Comparison of ENCODE assay signal across 19 cellular contexts in genomic region chr7:122416316-122416925, GRCh38.
A peak's percentile ranks its signal among the peaks of the same experiment; 100 is the strongest.
DNase-seq lines count a peak whose midpoint lies in the region; ATAC-seq and TF ChIP-seq lines count a peak whose summit lies in the region.
"Had no signal": no experiment of that assay in that cellular context is flagged by ENCODE, and none has a peak within 500 bp of the region (broad histone marks: within the 10 kb centered on the region; RNA-seq: fewer than 3 reads in every experiment).

No MANE protein-coding gene starts in this region.

- H3K9me3 ChIP-seq in neuronal stem cell (replicated peaks in 1 of 2; ENCODE audit: control insufficient read depth in 2 of 2, insufficient read depth in 1 of 2, low read depth in 1 of 2, low read length in 2 of 2), result no peaks in the 10 kb centered on the region
- H3K9me3 ChIP-seq: SJCRH30 had no signal

- no peak overlapping the region for H4K91ac ChIP-seq in neuronal stem cell (ENCODE audit: low read depth, low read length, poor library complexity)

- H2BK15ac ChIP-seq in neuronal stem cell (ENCODE audit: low read length), result no peak overlapping the region

- no peak overlapping the region for H2AFZ ChIP-seq in GM23338
- peak overlapping the region; percentile 43 for H2AFZ ChIP-seq in neuronal stem cell (ENCODE audit: low read length)

- H3K27ac Mint-ChIP-seq in GM23338, result peak overlapping the region; percentile 48; the same call in 1 of the 2 replicates
- H3K27ac Mint-ChIP-seq: CD4-positive, alpha-beta memory T cell had no signal

- TF ChIP-seq CTCF in GM23338 (conservative IDR thresholded peaks at IDR 0.05; ENCODE audit: low read depth in 2 of 2) (no peak), choroid plexus epithelial cell (conservative IDR thresholded peaks at IDR 0.05; ENCODE audit: low read depth, low read length) (no peak)

- H2AK5ac ChIP-seq in neuronal stem cell (ENCODE audit: low read depth, low read length), result no peak overlapping the region

- H3K27ac ChIP-seq in GM23338 (ENCODE audit: low read depth) (no peak overlapping the region), neuronal stem cell (replicated peaks; ENCODE audit: low read length) (no peak overlapping the region)
- H3K27ac ChIP-seq: RWPE1, SJCRH30 had no signal

- no peaks in the 10 kb centered on the region for H3K27me3 Mint-ChIP-seq in GM23338 (ENCODE audit: insufficient read depth, low read depth, poor library complexity)
- H3K27me3 Mint-ChIP-seq: CD4-positive, alpha-beta memory T cell had no signal

- no peak overlapping the region for H2BK12ac ChIP-seq in neuronal stem cell (ENCODE audit: low read length)

- H4K8ac ChIP-seq in neuronal stem cell (ENCODE audit: low read depth, low read length), result no peak overlapping the region

- H3K36me3 ChIP-seq in GM23338 (ENCODE audit: insufficient read depth) (no peaks in the 10 kb centered on the region), neuronal stem cell (replicated peaks in 1 of 2; ENCODE audit: control insufficient read depth in 2 of 2, insufficient read depth in 2 of 2, low read length in 2 of 2) (no peaks in the 10 kb centered on the region)
- H3K36me3 ChIP-seq: SJCRH30 had no signal

- H3K4me1 ChIP-seq in GM23338 (ENCODE audit: insufficient read depth) (peaks cover 19% of the 10 kb centered on the region; the same call in 1 of the 2 replicates), neuronal stem cell (ENCODE audit: control insufficient read depth in 2 of 2, insufficient read depth in 1 of 2, low read depth in 1 of 2, low read length in 2 of 2) (peaks cover 10 to 29% of the 10 kb centered on the region in 2 donors)
- H3K4me1 ChIP-seq: SJCRH30 had no signal

- H3K4me3 Mint-ChIP-seq in GM23338, result peak overlapping the region; percentile 15; the same call in 1 of the 3 replicates
- H3K4me3 Mint-ChIP-seq: CD4-positive, alpha-beta memory T cell had no signal

- no peak overlapping the region for H2BK5ac ChIP-seq in neuronal stem cell (ENCODE audit: low read length)

- no peaks in the 10 kb centered on the region for H3F3A ChIP-seq in GM23338 (replicated peaks; ENCODE audit: low read depth)

- no peaks in the 10 kb centered on the region for H3K9me3 Mint-ChIP-seq in GM23338

- no peaks in the 10 kb centered on the region for H3K9me2 ChIP-seq in GM23338 (ENCODE audit: insufficient read depth)

- no peaks in the 10 kb centered on the region for H3K79me1 ChIP-seq in neuronal stem cell (ENCODE audit: low read depth, low read length)

- no peak for DNase-seq in GM23338 (ENCODE audit: low spot score)
- peak; percentile 37 for DNase-seq in OCI-M1 (lab: John Stamatoyannopoulos, UW)
- peak; percentile 28 for DNase-seq in choroid plexus epithelial cell (ENCODE audit: low read depth)
- no peak for DNase-seq in neuronal stem cell (ENCODE audit: low spot score)
- no peak for DNase-seq in activated gamma-delta T cell treated with Interleukin-2 at 50 U/mL for 16 hours
- DNase-seq in activated T-cell treated with anti-CD3 and anti-CD28 coated beads, Interleukin-2, amount 50 U/mL, for 48 hours, result no peak
- DNase-seq: CD4-positive, alpha-beta memory T cell; Kasumi-1; NCI-H1105; NCI-H187; NCI-H2171 treated with DMSO at 0.1 percent for 48 hours; NCI-H510A; NCI-H774; PC-3; SJCRH30 had no signal

- H3K4me2 ChIP-seq in GM23338, result 0 out of 2 replicates have a peak overlapping the region, but pooled peaks have one; percentile 7
- H3K4me2 ChIP-seq in neuronal stem cell (ENCODE audit: insufficient read depth, low read length, poor library complexity, severe bottlenecking), result no peak overlapping the region

- H3K4me3 ChIP-seq in GM23338 (no peak overlapping the region), choroid plexus epithelial cell (ENCODE audit: low read depth, low read length) (no peak overlapping the region), neuronal stem cell (ENCODE audit: low read length in 2 of 2) (no peak overlapping the region)
- H3K4me3 ChIP-seq: SJCRH30 had no signal

- ATAC-seq in GM23338, result no peak; the same call in 1 of the 3 replicates
- ATAC-seq in HG03521 (IDR thresholded peaks at IDR 0.05; ENCODE audit: unreplicated experiment), result no peak
- ATAC-seq in HG03108 (IDR thresholded peaks at IDR 0.05; ENCODE audit: unreplicated experiment), result no peak
- ATAC-seq: HCT116, PC-3 had no signal

- no peak overlapping the region for H3K9ac ChIP-seq in neuronal stem cell (ENCODE audit: low read depth, low read length, poor library complexity)

- H4K20me1 ChIP-seq in GM23338 (replicated peaks; ENCODE audit: insufficient read depth), result no peaks in the 10 kb centered on the region

- H3K4me1 Mint-ChIP-seq in GM23338, result peaks cover 34% of the 10 kb centered on the region
- H3K4me1 Mint-ChIP-seq: CD4-positive, alpha-beta memory T cell had no signal

- no peak overlapping the region for H3K18ac ChIP-seq in neuronal stem cell (ENCODE audit: low read length)

- no CpG with 5 or more reads among the region's 2 CpGs for WGBS in neuronal stem cell (ENCODE audit: extremely low coverage in 2 of 2, insufficient read length in 2 of 2, insufficient replicate concordance in 1 of 2), 2 donors

- H3K4ac ChIP-seq in neuronal stem cell (ENCODE audit: low read length), result no peak overlapping the region

- H2BK120ac ChIP-seq in neuronal stem cell (ENCODE audit: low read depth, low read length), result no peak overlapping the region

- H3K23ac ChIP-seq in neuronal stem cell (ENCODE audit: low read depth, low read length, poor library complexity), result no peak overlapping the region

- no peaks in the 10 kb centered on the region; the same call in 2 of the 3 replicates for H3K36me3 Mint-ChIP-seq in GM23338 (ENCODE audit: low read depth)
- H3K36me3 Mint-ChIP-seq: CD4-positive, alpha-beta memory T cell had no signal

- H3K14ac ChIP-seq in neuronal stem cell (ENCODE audit: low read length), result no peak overlapping the region

- no peaks in the 10 kb centered on the region for H3K79me2 ChIP-seq in GM23338 (replicated peaks; ENCODE audit: insufficient read depth)

- H3K27me3 ChIP-seq in GM23338 (ENCODE audit: insufficient read depth), result no peaks in the 10 kb centered on the region
- H3K27me3 ChIP-seq in neuronal stem cell (ENCODE audit: control insufficient read depth in 3 of 3, insufficient read depth in 3 of 3, low read depth in 1 of 3, low read length in 3 of 3), result no peaks in the 10 kb centered on the region
- H3K27me3 ChIP-seq: SJCRH30 had no signal

TF ChIP-seq in GM23338, 12 proteins besides CTCF, POLR2A, EP300 and RAD21 (continues in another document):
- TF ChIP-seq CREB1 (CRISPR knock-in tag; IDR thresholded peaks at IDR 0.05; ENCODE audit: low read depth) (no peak), REST (IDR thresholded peaks at IDR 0.05; ENCODE audit: unreplicated experiment) (no peak), ZNF114 (CRISPR knock-in tag; IDR thresholded peaks at IDR 0.05) (no peak)

Comparison
In these comparisons a context has a peak if more than half of its experiments do, and no peak if none do; other contexts are left out.
1. DNase-seq: peak in OCI-M1 (single experiment) and choroid plexus epithelial cell (single experiment); none in GM23338 (single experiment), neuronal stem cell (single experiment), activated gamma-delta T cell treated with Interleukin-2 at 50 U/mL for 16 hours (single experiment) and activated T-cell treated with anti-CD3 and anti-CD28 coated beads, Interleukin-2, amount 50 U/mL, for 48 hours (0 of 2).